In genomic region chr11:111035746-111036145, GRCh38 we compare ENCODE assay signal across 23 cellular contexts.
"Had no signal": no experiment of that assay in that cellular context is flagged by ENCODE, and none has a peak within 500 bp of the region (broad histone marks: within the 10 kb centered on the region; RNA-seq: fewer than 3 reads in every experiment).

No MANE protein-coding gene starts in this region.

- H3K4me1 Mint-ChIP-seq: stimulated activated effector memory CD8-positive, alpha-beta T cell treated with anti-CD3 and anti-CD28 coated beads, Interleukin-12 subunit alpha, Interleukin-12 subunit beta, amount 100 ng/mL, for 72 hours; stimulated activated memory B cell treated with anti-CD40 and anti-IgM and Interleukin-4, amounts not matched to agents 10 μg/mL and 1 μg/mL and 100 μg/mL, for 72 hours; stimulated activated naive CD8-positive, alpha-beta T cell treated with anti-CD3 and anti-CD28 coated beads, Interleukin-15, amount 100 ng/mL, for 72 hours had no signal

- H3K36me3 Mint-ChIP-seq: stimulated activated effector memory CD8-positive, alpha-beta T cell treated with anti-CD3 and anti-CD28 coated beads, Interleukin-12 subunit alpha, Interleukin-12 subunit beta, amount 100 ng/mL, for 72 hours; stimulated activated memory B cell treated with anti-CD40 and anti-IgM and Interleukin-4, amounts not matched to agents 10 μg/mL and 1 μg/mL and 100 μg/mL, for 72 hours; type B pancreatic cell had no signal

- ATAC-seq: stimulated activated effector memory CD8-positive, alpha-beta T cell treated with anti-CD3 and anti-CD28 coated beads, Interleukin-12 subunit alpha, Interleukin-12 subunit beta, amount 100 ng/mL, for 72 hours; stimulated activated memory B cell treated with anti-CD40 and anti-IgM and Interleukin-4, amounts not matched to agents 10 μg/mL and 1 μg/mL and 100 μg/mL, for 72 hours; stimulated activated naive B cell treated with anti-CD40 and anti-IgM and Interleukin-4, amounts not matched to agents 10 μg/mL and 1 μg/mL and 100 μg/mL, for 72 hours; stimulated activated naive CD8-positive, alpha-beta T cell treated with anti-CD3 and anti-CD28 coated beads, Interleukin-15, amount 100 ng/mL, for 72 hours; stimulated activated naive CD8-positive, alpha-beta T cell treated with anti-CD3 and anti-CD28 coated beads, Interleukin-15, Interleukin-2, amounts not matched to agents 100 U/mL and 50 U/mL, for 24 hours; upper lobe of right lung had no signal

- H3K4me3 Mint-ChIP-seq: stimulated activated effector memory CD8-positive, alpha-beta T cell treated with anti-CD3 and anti-CD28 coated beads, Interleukin-12 subunit alpha, Interleukin-12 subunit beta, amount 100 ng/mL, for 72 hours; stimulated activated memory B cell treated with anti-CD40 and anti-IgM and Interleukin-4, amounts not matched to agents 10 μg/mL and 1 μg/mL and 100 μg/mL, for 72 hours; stimulated activated naive B cell treated with anti-CD40 and anti-IgM and Interleukin-4, amounts not matched to agents 10 μg/mL and 1 μg/mL and 100 μg/mL, for 72 hours; stimulated activated naive CD8-positive, alpha-beta T cell treated with anti-CD3 and anti-CD28 coated beads, Interleukin-15, amount 100 ng/mL, for 72 hours; stimulated activated naive CD8-positive, alpha-beta T cell treated with anti-CD3 and anti-CD28 coated beads, Interleukin-15, Interleukin-2, amounts not matched to agents 100 ng/mL and 50 ng/mL, for 24 hours; type B pancreatic cell had no signal

- H3K27ac Mint-ChIP-seq: stimulated activated effector memory CD8-positive, alpha-beta T cell treated with anti-CD3 and anti-CD28 coated beads, Interleukin-12 subunit alpha, Interleukin-12 subunit beta, amount 100 ng/mL, for 72 hours; stimulated activated memory B cell treated with anti-CD40 and anti-IgM and Interleukin-4, amounts not matched to agents 10 μg/mL and 1 μg/mL and 100 μg/mL, for 72 hours; stimulated activated naive B cell treated with anti-CD40 and anti-IgM and Interleukin-4, amounts not matched to agents 10 μg/mL and 1 μg/mL and 100 μg/mL, for 72 hours; stimulated activated naive CD8-positive, alpha-beta T cell treated with anti-CD3 and anti-CD28 coated beads, Interleukin-15, amount 100 ng/mL, for 72 hours; stimulated activated naive CD8-positive, alpha-beta T cell treated with anti-CD3 and anti-CD28 coated beads, Interleukin-15, Interleukin-2, amounts not matched to agents 100 ng/mL and 50 ng/mL, for 24 hours; type B pancreatic cell had no signal

- H3K9me3 Mint-ChIP-seq: stimulated activated effector memory CD8-positive, alpha-beta T cell treated with anti-CD3 and anti-CD28 coated beads, Interleukin-12 subunit alpha, Interleukin-12 subunit beta, amount 100 ng/mL, for 72 hours; type B pancreatic cell had no signal

- H3K27me3 Mint-ChIP-seq: stimulated activated memory B cell treated with anti-CD40 and anti-IgM and Interleukin-4, amounts not matched to agents 10 μg/mL and 1 μg/mL and 100 μg/mL, for 72 hours; stimulated activated naive CD8-positive, alpha-beta T cell treated with anti-CD3 and anti-CD28 coated beads, Interleukin-15, amount 100 ng/mL, for 72 hours; stimulated activated naive CD8-positive, alpha-beta T cell treated with anti-CD3 and anti-CD28 coated beads, Interleukin-15, Interleukin-2, amounts not matched to agents 100 ng/mL and 50 ng/mL, for 24 hours had no signal

- DNase-seq: stimulated activated CD4-positive, alpha-beta T cell treated with anti-CD3 and anti-CD28 coated beads, Interleukin-2, amount 100 ng/mL, for 48 hours; stimulated activated CD4-positive, alpha-beta T cell treated with anti-CD3 and anti-CD28 coated beads, Interleukin-4, amount 100 ng/mL, for 1 hour; stimulated activated CD4-positive, alpha-beta T cell treated with anti-CD3 and anti-CD28 coated beads, Interleukin-4, amount 100 ng/mL, for 24 hours; stimulated activated CD4-positive, alpha-beta T cell treated with anti-CD3 and anti-CD28 coated beads, Interleukin-4, amount 100 ng/mL, for 4 hours; stimulated activated CD8-positive, alpha-beta memory T cell treated with anti-CD3 and anti-CD28 coated beads, Interleukin-4, amount 100 ng/mL, for 48 hours; stimulated activated naive B cell treated with anti-CD40 and anti-IgM and Interleukin-4, amounts not matched to agents 10 μg/mL and 1 μg/mL and 100 μg/mL, for 72 hours; stimulated activated naive CD4-positive, alpha-beta T cell treated with Interleukin-2 at 50 U/mL for 16 hours; stimulated activated naive CD8-positive, alpha-beta T cell treated with anti-CD3 and anti-CD28 coated beads, Interleukin-15, amount 100 ng/mL, for 72 hours; stimulated activated naive CD8-positive, alpha-beta T cell treated with anti-CD3 and anti-CD28 coated beads, Interleukin-15, Interleukin-2, amounts not matched to agents 100 U/mL and 50 U/mL, for 24 hours; stomach; substantia nigra; testis; thyroid gland; tibial artery; transverse colon; trophoblast cell; upper lobe of left lung; upper lobe of right lung; uterus had no signal
